ENCODE assay signal across 9 cellular contexts in the genomic region with DNA sequence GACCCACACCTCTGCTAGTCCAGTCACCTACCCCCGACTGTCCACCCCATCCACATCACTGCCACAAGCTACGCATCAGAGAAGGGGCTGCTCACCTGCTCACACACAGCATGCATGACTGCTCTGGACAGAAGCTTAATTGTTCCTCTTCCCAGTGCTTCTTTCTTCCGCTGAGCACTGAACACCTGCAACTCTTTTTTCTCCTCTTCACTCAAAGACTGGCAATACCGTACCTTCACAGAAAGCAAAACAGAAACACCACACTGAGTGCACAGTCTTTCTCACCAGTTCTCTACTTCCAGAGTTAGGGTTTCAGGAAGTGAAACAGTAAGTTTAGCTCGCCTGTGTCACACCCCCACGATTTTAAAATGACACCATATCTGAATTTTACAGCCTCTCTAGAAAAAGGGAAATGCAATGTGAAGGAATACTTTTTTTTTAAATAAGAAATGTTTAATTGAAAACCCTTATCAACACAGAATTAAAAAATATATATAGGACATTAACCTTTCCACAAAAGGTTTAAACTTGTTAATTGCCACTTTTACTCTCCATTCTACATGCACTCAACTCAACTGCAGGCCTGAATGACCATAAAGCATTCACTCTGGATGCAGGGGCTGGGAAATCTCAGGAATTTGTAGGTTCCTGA.
A peak's percentile ranks its signal among the peaks of the same experiment; 100 is the strongest.
DNase-seq lines count a peak whose midpoint lies in the region; ATAC-seq and TF ChIP-seq lines count a peak whose summit lies in the region.
"Had no signal": no experiment of that assay in that cellular context is flagged by ENCODE, and none has a peak within 500 bp of the region (broad histone marks: within the 10 kb centered on the region; RNA-seq: fewer than 3 reads in every experiment).

No MANE protein-coding gene starts in this region.

- peak overlapping the region; percentile 34 for H3K4me3 ChIP-seq in lower lobe of right lung

- no peaks in the 10 kb centered on the region for H3K36me3 Mint-ChIP-seq in activated naive CD4-positive, alpha-beta T cell treated with anti-CD3 and anti-CD28 coated beads for 36 hours (ENCODE audit: low read depth)

- ATAC-seq in HG02642 (IDR thresholded peaks at IDR 0.05; ENCODE audit: poor library complexity, unreplicated experiment) = peak; percentile 97
- peak; percentile 63 to 82 for ATAC-seq in lower lobe of right lung

- no peaks in the 10 kb centered on the region for H3K27me3 ChIP-seq in lower lobe of right lung (ENCODE audit: low read depth)

- no peak for TF ChIP-seq CTCF in lower lobe of right lung (IDR thresholded peaks at IDR 0.05)

- H3K36me3 ChIP-seq in lower lobe of right lung = peaks cover 47% of the 10 kb centered on the region

- peaks cover 21% of the 10 kb centered on the region for H3K27me3 Mint-ChIP-seq in activated naive CD4-positive, alpha-beta T cell treated with anti-CD3 and anti-CD28 coated beads for 36 hours (ENCODE audit: low read depth)

- peak; percentile 31 for DNase-seq in activated naive CD4-positive, alpha-beta T cell treated with anti-CD3 and anti-CD28 coated beads for 36 hours
- no peak for DNase-seq in activated naive CD4-positive, alpha-beta T cell treated with Interleukin-2 at 50 U/mL for 16 hours
- peak; percentile 1 for DNase-seq in NCI-H526 treated with DMSO at 0.1 percent for 48 hours (lab: John Stamatoyannopoulos, UW)
- no peak for DNase-seq in lower lobe of right lung
- DNase-seq in caudate nucleus (lab: John Stamatoyannopoulos, UW) = no peak
- no peak for DNase-seq in NCI-H524 treated with DMSO at 0.1 percent for 48 hours (lab: John Stamatoyannopoulos, UW)
- DNase-seq in mucosa of gallbladder (ENCODE audit: low spot score) = no peak
- DNase-seq: left cardiac atrium had no signal

- H3K9me3 ChIP-seq in lower lobe of right lung = no peaks in the 10 kb centered on the region

- no peaks in the 10 kb centered on the region for H3K9me3 Mint-ChIP-seq in activated naive CD4-positive, alpha-beta T cell treated with anti-CD3 and anti-CD28 coated beads for 36 hours

- CTCF ChIA-PET in activated naive CD4-positive, alpha-beta T cell treated with anti-CD3 and anti-CD28 coated beads for 36 hours (lab: Charles Lee) = interaction anchor here (0.6 to 2.5 kb wide), 4 partner anchors 11 to 353 kb away, joined by 3 to 8 read pairs (median 4); no protein-coding TSS in a partner anchor

- no peak overlapping the region for H3K27ac ChIP-seq in lower lobe of right lung
- H3K27ac ChIP-seq in caudate nucleus (ENCODE audit: low read depth, low read length) = no peak overlapping the region

- H3K4me1 Mint-ChIP-seq in activated naive CD4-positive, alpha-beta T cell treated with anti-CD3 and anti-CD28 coated beads for 36 hours (ENCODE audit: low read depth) = peaks cover 19% of the 10 kb centered on the region

- peak overlapping the region; percentile 58 for H3K4me3 Mint-ChIP-seq in activated naive CD4-positive, alpha-beta T cell treated with anti-CD3 and anti-CD28 coated beads for 36 hours

- H3K27ac Mint-ChIP-seq in activated naive CD4-positive, alpha-beta T cell treated with anti-CD3 and anti-CD28 coated beads for 36 hours = no peak overlapping the region

- peaks cover 20% of the 10 kb centered on the region for H3K4me1 ChIP-seq in lower lobe of right lung

- intact Hi-C loops in activated naive CD4-positive, alpha-beta T cell treated with anti-CD3 and anti-CD28 coated beads for 36 hours (cut with micrococcal nuclease) = no loop called here
- intact Hi-C loops in lower lobe of right lung (cut with DNase I) = no loop called here

Comparison
In these comparisons a context has a peak if more than half of its experiments do, and no peak if none do; other contexts are left out.
1. DNase-seq: peak in activated naive CD4-positive, alpha-beta T cell treated with anti-CD3 and anti-CD28 coated beads for 36 hours (single experiment) and NCI-H526 treated with DMSO at 0.1 percent for 48 hours (single experiment); none in activated naive CD4-positive, alpha-beta T cell treated with Interleukin-2 at 50 U/mL for 16 hours (single experiment), lower lobe of right lung (single experiment), caudate nucleus (0 of 61), NCI-H524 treated with DMSO at 0.1 percent for 48 hours (single experiment) and mucosa of gallbladder (single experiment).